Comparison of ENCODE assay signal across 1 cellular context in the genomic region with DNA sequence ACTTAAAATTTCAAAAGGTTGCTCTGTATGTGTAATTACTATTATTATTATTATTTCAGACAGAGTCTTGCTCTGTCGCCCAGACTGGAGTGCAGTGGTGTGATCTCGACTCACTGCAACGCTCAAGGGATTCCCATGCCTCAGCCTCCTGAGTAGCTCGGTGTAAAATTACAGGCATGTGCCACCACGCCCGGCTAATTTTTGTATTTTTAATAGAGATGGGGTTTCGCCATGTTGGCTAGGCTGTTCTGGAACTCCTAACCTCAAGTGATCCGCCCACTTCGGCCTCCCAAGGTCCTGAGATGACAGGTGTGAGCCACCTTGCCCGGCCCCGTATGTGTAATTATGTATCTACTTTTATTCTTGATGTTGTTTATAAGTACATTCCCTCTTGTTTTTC.
TF ChIP-seq lines count a peak whose summit lies in the region.

No MANE protein-coding gene starts in this region.

TF ChIP-seq in IMR-90, 13 proteins besides CTCF, POLR2A, EP300 and RAD21:
- TF ChIP-seq MAFK (IDR thresholded peaks at IDR 0.05; ENCODE audit: low read depth, low read length) (no peak), BHLHE40 (IDR thresholded peaks at IDR 0.05; ENCODE audit: low read depth, low read length) (no peak), CEBPB (IDR thresholded peaks at IDR 0.05; ENCODE audit: low read depth, low read length) (no peak), SMC3 (IDR thresholded peaks at IDR 0.05; ENCODE audit: low read depth, low read length) (no peak), RCOR1 (IDR thresholded peaks at IDR 0.05; ENCODE audit: insufficient replicate concordance, low read length) (no peak), FOS (IDR thresholded peaks at IDR 0.05; ENCODE audit: low read depth, low read length) (no peak), NFE2L2 (IDR thresholded peaks at IDR 0.05; ENCODE audit: low read depth, low read length) (no peak), CHD1 (IDR thresholded peaks at IDR 0.05; ENCODE audit: low read depth, low read length) (no peak), MXI1 (IDR thresholded peaks at IDR 0.05; ENCODE audit: borderline replicate concordance, low read depth, low read length) (no peak), RFX5 (IDR thresholded peaks at IDR 0.05; ENCODE audit: low read depth, low read length) (no peak), MAZ (IDR thresholded peaks at IDR 0.05; ENCODE audit: borderline replicate concordance, low read depth, low read length) (no peak)
- TF ChIP-seq, protein P1, sequence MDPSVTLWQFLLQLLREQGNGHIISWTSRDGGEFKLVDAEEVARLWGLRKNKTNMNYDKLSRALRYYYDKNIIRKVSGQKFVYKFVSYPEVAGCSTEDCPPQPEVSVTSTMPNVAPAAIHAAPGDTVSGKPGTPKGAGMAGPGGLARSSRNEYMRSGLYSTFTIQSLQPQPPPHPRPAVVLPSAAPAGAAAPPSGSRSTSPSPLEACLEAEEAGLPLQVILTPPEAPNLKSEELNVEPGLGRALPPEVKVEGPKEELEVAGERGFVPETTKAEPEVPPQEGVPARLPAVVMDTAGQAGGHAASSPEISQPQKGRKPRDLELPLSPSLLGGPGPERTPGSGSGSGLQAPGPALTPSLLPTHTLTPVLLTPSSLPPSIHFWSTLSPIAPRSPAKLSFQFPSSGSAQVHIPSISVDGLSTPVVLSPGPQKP (IDR thresholded peaks at IDR 0.05; ENCODE audit: borderline replicate concordance, low read depth, low read length), result no peak
- TF ChIP-seq, protein P2, sequence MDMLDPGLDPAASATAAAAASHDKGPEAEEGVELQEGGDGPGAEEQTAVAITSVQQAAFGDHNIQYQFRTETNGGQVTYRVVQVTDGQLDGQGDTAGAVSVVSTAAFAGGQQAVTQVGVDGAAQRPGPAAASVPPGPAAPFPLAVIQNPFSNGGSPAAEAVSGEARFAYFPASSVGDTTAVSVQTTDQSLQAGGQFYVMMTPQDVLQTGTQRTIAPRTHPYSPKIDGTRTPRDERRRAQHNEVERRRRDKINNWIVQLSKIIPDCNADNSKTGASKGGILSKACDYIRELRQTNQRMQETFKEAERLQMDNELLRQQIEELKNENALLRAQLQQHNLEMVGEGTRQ (IDR thresholded peaks at IDR 0.05; ENCODE audit: low read depth, low read length), result no peak
